Comparison of ENCODE assay signal across 23 cellular contexts in the genomic region with DNA sequence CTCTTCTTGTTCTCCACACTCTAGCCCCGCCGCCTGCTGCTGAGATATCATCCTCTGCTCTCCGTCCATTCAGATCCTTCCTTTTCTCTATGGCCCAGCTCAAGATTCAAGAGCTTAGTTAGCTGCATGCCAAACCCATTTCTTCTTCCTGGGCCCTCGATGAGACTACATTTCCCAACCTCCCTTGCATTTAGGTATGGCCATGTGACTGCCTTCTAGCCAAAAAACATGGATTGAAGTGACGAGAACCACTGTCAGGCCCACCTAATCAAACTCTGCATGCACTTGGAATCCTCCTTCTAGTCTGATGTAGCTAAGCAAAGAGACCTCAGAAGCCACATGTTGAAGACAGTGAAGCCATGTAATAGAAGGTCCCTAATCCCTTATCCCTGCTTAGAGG.
"Had no signal": no experiment of that assay in that cellular context is flagged by ENCODE, and none has a peak within 500 bp of the region (broad histone marks: within the 10 kb centered on the region; RNA-seq: fewer than 3 reads in every experiment).

No MANE protein-coding gene starts in this region.

- H3K36me3 ChIP-seq: heart right ventricle, uterus had no signal

- H3K9me3 Mint-ChIP-seq: activated CD4-positive, alpha-beta T cell treated with anti-CD3 and anti-CD28 coated beads, Interleukin-2, amount 10 ng/mL, durations not matched to agents 7 days and 5 days; activated CD8-positive, alpha-beta T cell treated with anti-CD3 and anti-CD28 coated beads for 36 hours; activated naive CD8-positive, alpha-beta T cell treated with anti-CD3 and anti-CD28 coated beads, Interleukin-2, amount 50 U/mL, for 24 hours; activated T-helper 1 cell treated with anti-CD3 and anti-CD28 coated beads, Interleukin-12 subunit alpha, Interleukin-12 subunit beta, Interleukin-2, Interleukin-4 antibody, amounts not matched to agents 30 ng/mL and 10 ng/mL and 1 ng/mL, durations not matched to agents 14 hours and 24 hours and 36 hours; stimulated activated naive B cell treated with anti-CD40 and anti-IgM and Interleukin-4, amounts not matched to agents 10 μg/mL and 1 μg/mL and 100 μg/mL, for 72 hours had no signal

- H3K4me1 Mint-ChIP-seq: activated CD4-positive, alpha-beta T cell treated with anti-CD3 and anti-CD28 coated beads, Interleukin-2, amount 10 ng/mL, durations not matched to agents 7 days and 5 days; activated naive CD8-positive, alpha-beta T cell treated with anti-CD3 and anti-CD28 coated beads, Interleukin-2, amount 50 U/mL, for 24 hours; natural killer cell; stimulated activated naive B cell treated with anti-CD40 and anti-IgM and Interleukin-4, amounts not matched to agents 10 μg/mL and 1 μg/mL and 100 μg/mL, for 72 hours had no signal

- ATAC-seq: activated CD8-positive, alpha-beta T cell treated with anti-CD3 and anti-CD28 coated beads for 36 hours; activated naive CD8-positive, alpha-beta T cell treated with anti-CD3 and anti-CD28 coated beads, Interleukin-2, amount 50 U/mL, for 24 hours; heart right ventricle; left ventricle myocardium superior; natural killer cell; stimulated activated naive B cell treated with anti-CD40 and anti-IgM and Interleukin-4, amounts not matched to agents 10 μg/mL and 1 μg/mL and 100 μg/mL, for 72 hours had no signal

- H3K4me3 ChIP-seq: heart right ventricle, testis, uterus had no signal

- H3K36me3 Mint-ChIP-seq: natural killer cell; stimulated activated naive B cell treated with anti-CD40 and anti-IgM and Interleukin-4, amounts not matched to agents 10 μg/mL and 1 μg/mL and 100 μg/mL, for 72 hours had no signal

- H3K27me3 Mint-ChIP-seq: progenitor cell of endocrine pancreas had no signal

- DNase-seq: activated CD4-positive, alpha-beta T cell treated with anti-CD3 and anti-CD28 coated beads, Interleukin-2, amount 10 ng/mL, durations not matched to agents 7 days and 5 days; activated CD4-positive, CD25-positive, alpha-beta regulatory T cell treated with anti-CD3 and anti-CD28 coated beads, Interleukin-2, amount 50 U/mL, for 72 hours; activated CD8-positive, alpha-beta T cell treated with anti-CD3 and anti-CD28 coated beads for 36 hours; activated gamma-delta T cell; activated naive CD4-positive, alpha-beta T cell treated with anti-CD3 and anti-CD28 coated beads, Interleukin-2, amount 50 U/mL, for 16 hours; activated naive CD8-positive, alpha-beta T cell treated with anti-CD3 and anti-CD28 coated beads, Interleukin-2, amount 50 U/mL, for 24 hours; cerebellar nuclear complex; cortex of kidney; erythroblast; heart right ventricle; left ventricle myocardium superior; mammary epithelial cell; midbrain; natural killer cell; retina; stimulated activated CD4-positive, alpha-beta T cell treated with anti-CD3 and anti-CD28 coated beads, Interleukin-2, amount 100 ng/mL, for 48 hours; stimulated activated CD8-positive, alpha-beta memory T cell treated with anti-CD3 and anti-CD28 coated beads, Interleukin-4, amount 100 ng/mL, for 48 hours; stimulated activated naive B cell treated with anti-CD40 and anti-IgM and Interleukin-4, amounts not matched to agents 10 μg/mL and 1 μg/mL and 100 μg/mL, for 72 hours; testis; trophoblast cell; uterus had no signal

- H3K27ac ChIP-seq: heart right ventricle, testis, uterus had no signal

- H3K9me3 ChIP-seq: heart right ventricle, testis, uterus had no signal

- H3K4me3 Mint-ChIP-seq: activated CD4-positive, alpha-beta T cell treated with anti-CD3 and anti-CD28 coated beads, Interleukin-2, amount 10 ng/mL, durations not matched to agents 7 days and 5 days; activated CD8-positive, alpha-beta T cell treated with anti-CD3 and anti-CD28 coated beads for 36 hours; activated naive CD8-positive, alpha-beta T cell treated with anti-CD3 and anti-CD28 coated beads, Interleukin-2, amount 50 U/mL, for 24 hours; activated T-helper 1 cell treated with anti-CD3 and anti-CD28 coated beads, Interleukin-12 subunit alpha, Interleukin-12 subunit beta, Interleukin-2, Interleukin-4 antibody, amounts not matched to agents 30 ng/mL and 10 ng/mL and 1 ng/mL, durations not matched to agents 14 hours and 24 hours and 36 hours; natural killer cell; stimulated activated naive B cell treated with anti-CD40 and anti-IgM and Interleukin-4, amounts not matched to agents 10 μg/mL and 1 μg/mL and 100 μg/mL, for 72 hours had no signal

- H3K4me1 ChIP-seq: heart right ventricle, testis, uterus had no signal

- H3K27me3 ChIP-seq: testis, uterus had no signal

- H3K27ac Mint-ChIP-seq: activated CD4-positive, alpha-beta T cell treated with anti-CD3 and anti-CD28 coated beads, Interleukin-2, amount 10 ng/mL, durations not matched to agents 7 days and 5 days; activated CD8-positive, alpha-beta T cell treated with anti-CD3 and anti-CD28 coated beads for 36 hours; activated naive CD8-positive, alpha-beta T cell treated with anti-CD3 and anti-CD28 coated beads, Interleukin-2, amount 50 U/mL, for 24 hours; activated T-helper 1 cell treated with anti-CD3 and anti-CD28 coated beads, Interleukin-12 subunit alpha, Interleukin-12 subunit beta, Interleukin-2, Interleukin-4 antibody, amounts not matched to agents 30 ng/mL and 10 ng/mL and 1 ng/mL, durations not matched to agents 14 hours and 24 hours and 36 hours; natural killer cell; progenitor cell of endocrine pancreas; stimulated activated naive B cell treated with anti-CD40 and anti-IgM and Interleukin-4, amounts not matched to agents 10 μg/mL and 1 μg/mL and 100 μg/mL, for 72 hours had no signal
